15 cellular contexts compared by ENCODE assay signal in genomic region chr14:74569387-74569786, GRCh38. TPM values are rescaled to one million over a fixed set of nuclear protein-coding genes. Genes with fewer than 3 reads are reported as not detected.
A peak's percentile ranks its signal among the peaks of the same experiment; 100 is the strongest.
DNase-seq lines count a peak whose midpoint lies in the region; ATAC-seq and TF ChIP-seq lines count a peak whose summit lies in the region.
"Had no signal": no experiment of that assay in that cellular context is flagged by ENCODE, and none has a peak within 500 bp of the region (broad histone marks: within the 10 kb centered on the region; RNA-seq: fewer than 3 reads in every experiment).

No MANE protein-coding gene starts in this region.

- H3K4me3 ChIP-seq in SK-N-SH (ENCODE audit: low read depth in 2 of 2, low read length in 1 of 2) (no peak overlapping the region), esophagus (ENCODE audit: low read depth in 1 of 2, low read length in 2 of 2) (no peak overlapping the region), upper lobe of right lung (no peak overlapping the region)
- H3K4me3 ChIP-seq: BLaER1, tibial nerve had no signal

- peak in 1 of 2 experiments; percentile 92; a peak in 2 of 4 replicates for TF ChIP-seq EP300 in SK-N-SH (IDR thresholded peaks at IDR 0.05; ENCODE audit: borderline replicate concordance in 1 of 2, low read depth in 1 of 2, low read length in 1 of 2)

- peaks cover 80% of the 10 kb centered on the region for H3K79me2 ChIP-seq in SK-N-SH (ENCODE audit: insufficient read depth)

- peaks cover 36% of the 10 kb centered on the region for H3F3A ChIP-seq in SK-N-SH (replicated peaks; ENCODE audit: insufficient read depth)

- no peak; the same call in 1 of the 2 replicates for TF ChIP-seq RAD21 in SK-N-SH (IDR thresholded peaks at IDR 0.05; ENCODE audit: low read length)

- H3K9me3 Mint-ChIP-seq in osteocyte (ENCODE audit: unreplicated experiment): no peaks in the 10 kb centered on the region
- H3K9me3 Mint-ChIP-seq: activated T-helper 2 cell treated with anti-CD3 and anti-CD28 coated beads, Interferon-gamma antibody, Interleukin-2, Interleukin-4, amounts not matched to agents 10 μg/mL and 5 μg/mL and 100 μg/mL, durations not matched to agents 14 hours and 24 hours and 36 hours had no signal

- H4K20me1 ChIP-seq in SK-N-SH (ENCODE audit: insufficient read depth): no peaks in the 10 kb centered on the region
- H4K20me1 ChIP-seq: BLaER1 had no signal

- H3K9me3 ChIP-seq in SK-N-SH: no peaks in the 10 kb centered on the region
- H3K9me3 ChIP-seq in esophagus (ENCODE audit: control insufficient read depth in 2 of 2, insufficient read depth in 1 of 2, low read depth in 1 of 2, low read length in 1 of 2): no peaks in the 10 kb centered on the region
- H3K9me3 ChIP-seq in upper lobe of right lung: no peaks in the 10 kb centered on the region
- H3K9me3 ChIP-seq: BLaER1, tibial nerve had no signal

- no peaks in the 10 kb centered on the region for H3K9me2 ChIP-seq in SK-N-SH

- in situ Hi-C loops in GM13976 (cut with MboI; ENCODE audit: low sequenced_read_pairs, unreplicated experiment): no loop called here

- H3K27ac Mint-ChIP-seq in osteocyte (ENCODE audit: unreplicated experiment): peak overlapping the region; percentile 100
- H3K27ac Mint-ChIP-seq: activated CD8-positive, alpha-beta T cell treated with anti-CD3 and anti-CD28 coated beads, Interleukin-2, amount 10 ng/mL, durations not matched to agents 7 days and 5 days; activated T-helper 2 cell treated with anti-CD3 and anti-CD28 coated beads, Interferon-gamma antibody, Interleukin-2, Interleukin-4, amounts not matched to agents 10 μg/mL and 5 μg/mL and 100 μg/mL, durations not matched to agents 14 hours and 24 hours and 36 hours had no signal

- WGBS in SK-N-SH (ENCODE audit: low lambda C conversion rate): 59% methylated on average over 2 of the region's 2 CpGs
- 33 to 53% methylated on average over 2 of the region's 2 CpGs for WGBS in esophagus, 2 donors

- H3K27ac ChIP-seq in SK-N-SH (ENCODE audit: low read depth in 2 of 2, low read length in 1 of 2) (peak overlapping the region; percentile 92 to 97), esophagus (ENCODE audit: low read depth in 2 of 2, low read length in 1 of 2) (peak overlapping the region; percentile 42 to 91), upper lobe of right lung (peak overlapping the region; percentile 77)
- H3K27ac ChIP-seq: BLaER1 had no signal

- intact Hi-C loops in upper lobe of right lung (cut with DNase I): no loop called here

- H3K27me3 ChIP-seq in SK-N-SH (ENCODE audit: insufficient read depth): no peaks in the 10 kb centered on the region
- no peaks in the 10 kb centered on the region for H3K27me3 ChIP-seq in esophagus (ENCODE audit: control insufficient read depth in 1 of 2, insufficient read depth in 2 of 2, low read length in 2 of 2)
- H3K27me3 ChIP-seq in upper lobe of right lung: no peaks in the 10 kb centered on the region
- H3K27me3 ChIP-seq: BLaER1, tibial nerve had no signal

- no peak overlapping the region for H3K4me3 Mint-ChIP-seq in osteocyte (ENCODE audit: unreplicated experiment)
- H3K4me3 Mint-ChIP-seq: activated CD8-positive, alpha-beta T cell treated with anti-CD3 and anti-CD28 coated beads, Interleukin-2, amount 10 ng/mL, durations not matched to agents 7 days and 5 days had no signal

- no peak overlapping the region for H3K9ac ChIP-seq in SK-N-SH
- H3K9ac ChIP-seq: BLaER1 had no signal

- H3K4me1 Mint-ChIP-seq in osteocyte (ENCODE audit: unreplicated experiment): peaks cover 96% of the 10 kb centered on the region

- CTCF ChIA-PET in SK-N-SH (lab: Yijun Ruan, JAX): interaction anchor here (0.8 to 10.8 kb wide), 10 partner anchors 9 to 69 kb away, joined by 3 to 68 read pairs (median 7); partner anchors contain the start of gene LTBP2

- H3K36me3 Mint-ChIP-seq in osteocyte (ENCODE audit: unreplicated experiment): peaks cover 11% of the 10 kb centered on the region

- no peak overlapping the region for H2AFZ ChIP-seq in SK-N-SH (ENCODE audit: low read depth)

- no peak for TF ChIP-seq CTCF in SK-N-SH (IDR thresholded peaks at IDR 0.05)
- TF ChIP-seq CTCF in osteocyte (IDR thresholded peaks at IDR 0.05): no peak
- TF ChIP-seq CTCF in upper lobe of right lung (IDR thresholded peaks at IDR 0.05): no peak
- TF ChIP-seq CTCF in GM13976 (IDR thresholded peaks at IDR 0.05; ENCODE audit: borderline replicate concordance, control extremely low read depth, extremely low read depth, insufficient read depth, missing control alignments): no peak

- H3K36me3 ChIP-seq in SK-N-SH (replicated peaks in 1 of 2; ENCODE audit: control insufficient read depth in 1 of 2, insufficient read depth in 2 of 2, low read length in 1 of 2) (peaks cover 12 to 14% of the 10 kb centered on the region in 2 experiments), esophagus (ENCODE audit: control insufficient read depth in 2 of 2, insufficient read depth in 2 of 2, low read length in 1 of 2) (no peaks in the 10 kb centered on the region), upper lobe of right lung (no peaks in the 10 kb centered on the region)
- H3K36me3 ChIP-seq: BLaER1, tibial nerve had no signal

- peaks cover 50 to 84% of the 10 kb centered on the region in 2 experiments for H3K4me1 ChIP-seq in SK-N-SH (ENCODE audit: control insufficient read depth in 1 of 2, insufficient read depth in 2 of 2, low read depth in 1 of 2, low read length in 1 of 2)
- peaks cover 17 to 35% of the 10 kb centered on the region in 2 donors for H3K4me1 ChIP-seq in esophagus (ENCODE audit: control insufficient read depth in 2 of 2, insufficient read depth in 2 of 2, low read length in 1 of 2)
- peaks cover 60% of the 10 kb centered on the region for H3K4me1 ChIP-seq in upper lobe of right lung

- H3K27me3 Mint-ChIP-seq in osteocyte (ENCODE audit: unreplicated experiment): no peaks in the 10 kb centered on the region

- no peak for ATAC-seq in upper lobe of right lung
- no peak for ATAC-seq in stimulated activated naive CD8-positive, alpha-beta T cell treated with anti-CD3 and anti-CD28 coated beads, Interleukin-15, Interleukin-2, amounts not matched to agents 100 U/mL and 50 U/mL, for 24 hours
- ATAC-seq: activated CD8-positive, alpha-beta T cell treated with anti-CD3 and anti-CD28 coated beads, Interleukin-2, amount 10 ng/mL, durations not matched to agents 7 days and 5 days had no signal

- DNase-seq in SK-N-SH (peak; percentile 84), osteocyte (ENCODE audit: extremely low spot score, unreplicated experiment) (no peak), upper lobe of right lung (no peak), mucosa of gallbladder (ENCODE audit: low spot score) (no peak), GM13976 (ENCODE audit: low spot score) (no peak)
- no peak for DNase-seq in stimulated activated naive CD8-positive, alpha-beta T cell treated with anti-CD3 and anti-CD28 coated beads, Interleukin-15, Interleukin-2, amounts not matched to agents 100 U/mL and 50 U/mL, for 24 hours
- DNase-seq: activated CD8-positive, alpha-beta T cell treated with anti-CD3 and anti-CD28 coated beads, Interleukin-2, amount 10 ng/mL, durations not matched to agents 7 days and 5 days; foreskin melanocyte; MM.1S; NCI-H1930; NCI-H510A treated with DMSO at 0.1 percent for 48 hours had no signal

- POLR2A ChIA-PET in SK-N-SH (lab: Yijun Ruan, JAX): interaction anchor here (0.9 to 1.8 kb wide), 3 partner anchors 12 to 17 kb away, joined by 3 to 6 read pairs (median 6); no protein-coding TSS in a partner anchor

- peak overlapping the region; percentile 25; the same call in 1 of the 2 replicates for H3K4me2 ChIP-seq in SK-N-SH
- H3K4me2 ChIP-seq: BLaER1 had no signal

TF ChIP-seq in SK-N-SH, 30 proteins besides CTCF, POLR2A, EP300 and RAD21:
- TF ChIP-seq FOXJ3 (CRISPR knock-in tag; IDR thresholded peaks at IDR 0.05) (no peak), CHD2 (IDR thresholded peaks at IDR 0.05; ENCODE audit: low read length, partially characterized antibody) (peak; percentile 66), RCOR1 (IDR thresholded peaks at IDR 0.05; ENCODE audit: low read length) (peak; percentile 96), TCF12 (IDR thresholded peaks at IDR 0.05) (peak; percentile 21; the same call in 1 of the 2 replicates), GATA2 (CRISPR knock-in tag; IDR thresholded peaks at IDR 0.05) (peak; percentile 73)

RNA-seq across cellular contexts. Expression of gene LTBP2, which starts 42.6 kb away (rescaled TPM):
- 34.4 and 58.8 TPM in 2 replicates for polyA plus RNA-seq in SK-N-SH (2012; rRNA removed)
- polyA plus RNA-seq in SK-N-SH (2012; cell fraction: cytosol; rRNA removed): 30.9 and 41.3 TPM in 2 replicates
- polyA plus RNA-seq in SK-N-SH (2012; cell fraction: nucleus; rRNA removed): 136 and 138 TPM in 2 replicates
- 1 to 10 TPM; 4.7 to 5.5 TPM for polyA plus RNA-seq in esophagus
- 377 and 379 TPM in 2 replicates for total RNA-seq in osteocyte
- total RNA-seq in upper lobe of right lung: 117 TPM
- 84.9 TPM for total RNA-seq in mucosa of gallbladder
